ENCODE assay signal across 1 cellular context in the genomic region with DNA sequence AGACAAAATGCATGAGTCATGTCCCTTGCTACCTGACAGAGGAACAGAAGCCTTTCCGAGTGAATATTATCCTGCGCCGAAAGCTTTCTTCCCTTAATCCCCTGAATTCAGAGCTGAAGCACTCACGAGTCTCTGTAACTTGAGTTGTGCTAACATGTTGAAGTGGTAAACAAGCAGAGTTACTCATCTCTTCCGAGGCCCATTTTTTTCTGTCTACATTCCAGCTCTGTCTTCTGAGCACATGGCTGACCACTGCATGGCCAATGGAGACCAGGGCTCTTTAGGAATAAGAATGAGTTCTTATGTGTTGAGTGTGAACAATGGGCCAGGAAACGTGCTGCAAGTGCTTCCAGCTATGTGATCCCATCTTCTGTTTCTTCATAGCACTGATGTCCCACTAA.
TF ChIP-seq lines count a peak whose summit lies in the region.

No MANE protein-coding gene starts in this region.

TF ChIP-seq in GM23338, 12 proteins besides CTCF, POLR2A, EP300 and RAD21 (continued from another document):
- TF ChIP-seq, protein P1, sequence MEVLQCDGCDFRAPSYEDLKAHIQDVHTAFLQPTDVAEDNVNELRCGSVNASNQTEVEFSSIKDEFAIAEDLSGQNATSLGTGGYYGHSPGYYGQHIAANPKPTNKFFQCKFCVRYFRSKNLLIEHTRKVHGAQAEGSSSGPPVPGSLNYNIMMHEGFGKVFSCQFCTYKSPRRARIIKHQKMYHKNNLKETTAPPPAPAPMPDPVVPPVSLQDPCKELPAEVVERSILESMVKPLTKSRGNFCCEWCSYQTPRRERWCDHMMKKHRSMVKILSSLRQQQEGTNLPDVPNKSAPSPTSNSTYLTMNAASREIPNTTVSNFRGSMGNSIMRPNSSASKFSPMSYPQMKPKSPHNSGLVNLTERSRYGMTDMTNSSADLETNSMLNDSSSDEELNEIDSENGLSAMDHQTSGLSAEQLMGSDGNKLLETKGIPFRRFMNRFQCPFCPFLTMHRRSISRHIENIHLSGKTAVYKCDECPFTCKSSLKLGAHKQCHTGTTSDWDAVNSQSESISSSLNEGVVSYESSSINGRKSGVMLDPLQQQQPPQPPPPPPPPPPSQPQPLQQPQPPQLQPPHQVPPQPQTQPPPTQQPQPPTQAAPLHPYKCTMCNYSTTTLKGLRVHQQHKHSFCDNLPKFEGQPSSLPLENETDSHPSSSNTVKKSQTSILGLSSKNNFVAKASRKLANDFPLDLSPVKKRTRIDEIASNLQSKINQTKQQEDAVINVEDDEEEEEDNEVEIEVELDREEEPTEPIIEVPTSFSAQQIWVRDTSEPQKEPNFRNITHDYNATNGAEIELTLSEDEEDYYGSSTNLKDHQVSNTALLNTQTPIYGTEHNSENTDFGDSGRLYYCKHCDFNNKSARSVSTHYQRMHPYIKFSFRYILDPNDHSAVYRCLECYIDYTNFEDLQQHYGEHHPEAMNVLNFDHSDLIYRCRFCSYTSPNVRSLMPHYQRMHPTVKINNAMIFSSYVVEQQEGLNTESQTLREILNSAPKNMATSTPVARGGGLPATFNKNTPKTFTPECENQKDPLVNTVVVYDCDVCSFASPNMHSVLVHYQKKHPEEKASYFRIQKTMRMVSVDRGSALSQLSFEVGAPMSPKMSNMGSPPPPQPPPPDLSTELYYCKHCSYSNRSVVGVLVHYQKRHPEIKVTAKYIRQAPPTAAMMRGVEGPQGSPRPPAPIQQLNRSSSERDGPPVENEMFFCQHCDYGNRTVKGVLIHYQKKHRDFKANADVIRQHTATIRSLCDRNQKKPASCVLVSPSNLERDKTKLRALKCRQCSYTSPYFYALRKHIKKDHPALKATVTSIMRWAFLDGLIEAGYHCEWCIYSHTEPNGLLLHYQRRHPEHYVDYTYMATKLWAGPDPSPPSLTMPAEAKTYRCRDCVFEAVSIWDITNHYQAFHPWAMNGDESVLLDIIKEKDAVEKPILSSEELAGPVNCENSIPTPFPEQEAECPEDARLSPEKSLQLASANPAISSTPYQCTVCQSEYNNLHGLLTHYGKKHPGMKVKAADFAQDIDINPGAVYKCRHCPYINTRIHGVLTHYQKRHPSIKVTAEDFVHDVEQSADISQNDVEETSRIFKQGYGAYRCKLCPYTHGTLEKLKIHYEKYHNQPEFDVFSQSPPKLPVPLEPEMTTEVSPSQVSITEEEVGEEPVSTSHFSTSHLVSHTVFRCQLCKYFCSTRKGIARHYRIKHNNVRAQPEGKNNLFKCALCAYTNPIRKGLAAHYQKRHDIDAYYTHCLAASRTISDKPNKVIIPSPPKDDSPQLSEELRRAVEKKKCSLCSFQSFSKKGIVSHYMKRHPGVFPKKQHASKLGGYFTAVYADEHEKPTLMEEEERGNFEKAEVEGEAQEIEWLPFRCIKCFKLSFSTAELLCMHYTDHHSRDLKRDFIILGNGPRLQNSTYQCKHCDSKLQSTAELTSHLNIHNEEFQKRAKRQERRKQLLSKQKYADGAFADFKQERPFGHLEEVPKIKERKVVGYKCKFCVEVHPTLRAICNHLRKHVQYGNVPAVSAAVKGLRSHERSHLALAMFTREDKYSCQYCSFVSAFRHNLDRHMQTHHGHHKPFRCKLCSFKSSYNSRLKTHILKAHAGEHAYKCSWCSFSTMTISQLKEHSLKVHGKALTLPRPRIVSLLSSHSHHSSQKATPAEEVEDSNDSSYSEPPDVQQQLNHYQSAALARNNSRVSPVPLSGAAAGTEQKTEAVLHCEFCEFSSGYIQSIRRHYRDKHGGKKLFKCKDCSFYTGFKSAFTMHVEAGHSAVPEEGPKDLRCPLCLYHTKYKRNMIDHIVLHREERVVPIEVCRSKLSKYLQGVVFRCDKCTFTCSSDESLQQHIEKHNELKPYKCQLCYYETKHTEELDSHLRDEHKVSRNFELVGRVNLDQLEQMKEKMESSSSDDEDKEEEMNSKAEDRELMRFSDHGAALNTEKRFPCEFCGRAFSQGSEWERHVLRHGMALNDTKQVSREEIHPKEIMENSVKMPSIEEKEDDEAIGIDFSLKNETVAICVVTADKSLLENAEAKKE (CRISPR knock-in tag; IDR thresholded peaks at IDR 0.05), result no peak
